In the genomic region with DNA sequence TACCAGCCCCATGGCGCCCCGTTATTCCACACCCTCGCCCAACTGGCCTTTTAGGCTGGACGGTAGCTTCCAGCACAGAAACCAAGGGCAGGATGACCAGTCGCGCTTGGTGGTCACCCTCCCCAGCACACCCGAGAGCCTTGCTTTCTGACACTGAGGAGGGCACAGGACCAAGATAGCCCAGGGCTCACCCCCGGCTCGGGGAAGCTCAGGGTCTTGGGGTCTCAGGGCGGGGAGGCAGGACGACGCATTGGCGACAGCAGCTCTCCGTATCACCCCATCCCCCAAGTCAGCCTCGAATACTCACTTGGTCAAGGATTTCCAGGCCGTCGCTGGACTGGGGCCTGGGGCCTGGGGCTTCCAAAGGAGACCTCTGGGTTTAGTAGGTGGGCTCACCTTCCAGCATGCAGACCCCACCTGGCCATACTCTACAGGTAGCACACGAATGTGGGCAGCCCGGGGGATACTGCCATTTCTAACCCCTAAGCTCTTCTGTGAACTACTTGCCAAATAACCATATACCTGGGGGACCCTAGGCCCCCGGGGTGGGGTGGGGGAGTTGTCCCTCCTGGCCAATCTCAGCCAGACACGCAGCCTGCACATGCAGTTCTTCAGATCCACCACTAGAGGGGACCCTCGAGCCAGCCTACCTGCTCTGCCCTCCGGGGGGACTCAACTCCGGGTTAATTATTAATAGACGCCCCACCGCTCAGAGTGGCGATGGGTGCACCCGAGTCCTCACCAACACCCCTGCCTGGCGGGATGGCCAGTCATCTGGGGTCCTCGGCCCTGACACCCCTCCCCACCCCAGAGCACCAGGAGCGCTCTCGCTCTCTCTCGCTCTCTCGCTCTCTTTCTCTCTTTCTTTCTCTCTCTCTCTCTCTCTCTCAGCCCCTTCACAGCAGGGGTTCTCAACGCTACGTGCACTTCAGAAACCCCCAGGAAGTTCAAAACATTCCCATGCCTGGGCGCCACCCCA, we compare ENCODE assay signal across 8 cellular contexts. TPM values are rescaled to one million over a fixed set of nuclear protein-coding genes. Genes with fewer than 3 reads are reported as not detected.
DNase-seq lines count a peak whose midpoint lies in the region; ATAC-seq, FAIRE-seq and TF ChIP-seq lines count a peak whose summit lies in the region.

No MANE protein-coding gene starts in this region.

- peak; percentile 67 for FAIRE-seq in GM19239 (lab: Jason Lieb, UNC)
- FAIRE-seq in pancreas (lab: Jason Lieb, UNC), result no peak

- H3K4me3 ChIP-seq in OCI-LY3 (ENCODE audit: low read length) (no peak overlapping the region), pancreas (peak overlapping the region in 3 of 4 donors; percentile 1 to 42 (median 37))

- TF ChIP-seq CTCF in OCI-LY3 (IDR thresholded peaks at IDR 0.05; ENCODE audit: low read depth, low read length) (peak; percentile 84), foreskin keratinocyte (conservative IDR thresholded peaks at IDR 0.05) (peak; percentile 87), pancreas (IDR thresholded peaks at IDR 0.05) (peak; percentile 98 to 100 (median 100))

- no peak overlapping the region for H3K27ac Mint-ChIP-seq in activated T-helper 1 cell treated with anti-CD3 and anti-CD28 coated beads, Interleukin-12 subunit alpha, Interleukin-12 subunit beta, Interleukin-2, Interleukin-4 antibody, amounts not matched to agents 30 ng/mL and 10 ng/mL and 1 ng/mL, durations not matched to agents 14 hours and 24 hours and 36 hours

- H3K4me2 ChIP-seq in OCI-LY3 (ENCODE audit: low read length), result peak overlapping the region; percentile 42

- H3K9me3 Mint-ChIP-seq in activated T-helper 1 cell treated with anti-CD3 and anti-CD28 coated beads, Interleukin-12 subunit alpha, Interleukin-12 subunit beta, Interleukin-2, Interleukin-4 antibody, amounts not matched to agents 30 ng/mL and 10 ng/mL and 1 ng/mL, durations not matched to agents 14 hours and 24 hours and 36 hours, result no peaks in the 10 kb centered on the region

- H3K9me3 ChIP-seq in OCI-LY3 (ENCODE audit: insufficient read depth, low read length) (no peaks in the 10 kb centered on the region), pancreas (no peaks in the 10 kb centered on the region)

- H3K27me3 Mint-ChIP-seq in activated T-helper 1 cell treated with anti-CD3 and anti-CD28 coated beads, Interleukin-12 subunit alpha, Interleukin-12 subunit beta, Interleukin-2, Interleukin-4 antibody, amounts not matched to agents 30 ng/mL and 10 ng/mL and 1 ng/mL, durations not matched to agents 14 hours and 24 hours and 36 hours (ENCODE audit: insufficient read depth), result peaks cover 1% of the 10 kb centered on the region

- no peak overlapping the region for H3K9ac ChIP-seq in OCI-LY3 (ENCODE audit: low read length)

- H3K36me3 ChIP-seq in OCI-LY3 (replicated peaks; ENCODE audit: low read depth, low read length), result peaks cover under 1% of the 10 kb centered on the region
- no peaks in the 10 kb centered on the region for H3K36me3 ChIP-seq in pancreas

- H2AFZ ChIP-seq in OCI-LY3 (ENCODE audit: low read depth, low read length), result no peak overlapping the region

- H4K20me1 ChIP-seq in OCI-LY3 (ENCODE audit: insufficient read depth, low read length), result no peaks in the 10 kb centered on the region

- no peak overlapping the region for H3K4me3 Mint-ChIP-seq in activated T-helper 1 cell treated with anti-CD3 and anti-CD28 coated beads, Interleukin-12 subunit alpha, Interleukin-12 subunit beta, Interleukin-2, Interleukin-4 antibody, amounts not matched to agents 30 ng/mL and 10 ng/mL and 1 ng/mL, durations not matched to agents 14 hours and 24 hours and 36 hours

- 33% methylated on average over 37 of the region's 37 CpGs for WGBS in pancreas, 2 donors

- ATAC-seq in foreskin keratinocyte, result no peak
- ATAC-seq in pancreas, result peak; percentile 41 to 72 (median 68)
- no peak for ATAC-seq in GM18511 (IDR thresholded peaks at IDR 0.05; ENCODE audit: unreplicated experiment)
- no peak for ATAC-seq in HG02588 (IDR thresholded peaks at IDR 0.05; ENCODE audit: unreplicated experiment)

- intact Hi-C loops in activated T-helper 1 cell treated with anti-CD3 and anti-CD28 coated beads, Interleukin-12 subunit alpha, Interleukin-12 subunit beta, Interleukin-2, Interleukin-4 antibody, amounts not matched to agents 30 ng/mL and 10 ng/mL and 1 ng/mL, durations not matched to agents 14 hours and 24 hours and 36 hours (cut with micrococcal nuclease), result loop anchor here (5.0 kb wide), 1 partner anchor 247 kb away; no protein-coding TSS in a partner anchor
- intact Hi-C loops in pancreas (cut with DNase I), result loop anchor here in 1 of 3 donors (10.0 kb wide), 1 partner anchor 69 kb away; no protein-coding TSS in a partner anchor

- DNase-seq in Ammon's horn (ENCODE audit: low spot score) (peak; percentile 51), GM19239 (ENCODE audit: insufficient read length, low spot score) (peak; percentile 96), foreskin keratinocyte (no peak), pancreas (peak; percentile 59 to 86 (median 74))
- peak; percentile 22 for DNase-seq in activated T-helper 1 cell treated with anti-CD3 and anti-CD28 coated beads, Interleukin-12 subunit alpha, Interleukin-12 subunit beta, Interleukin-2, Interleukin-4 antibody, amounts not matched to agents 30 ng/mL and 10 ng/mL and 1 ng/mL, durations not matched to agents 14 hours and 24 hours and 36 hours (ENCODE audit: low spot score)

- H3K27me3 ChIP-seq in OCI-LY3 (ENCODE audit: low read depth, low read length) (no peaks in the 10 kb centered on the region), foreskin keratinocyte (no peaks in the 10 kb centered on the region), pancreas (no peaks in the 10 kb centered on the region)

- H3K4me1 Mint-ChIP-seq in activated T-helper 1 cell treated with anti-CD3 and anti-CD28 coated beads, Interleukin-12 subunit alpha, Interleukin-12 subunit beta, Interleukin-2, Interleukin-4 antibody, amounts not matched to agents 30 ng/mL and 10 ng/mL and 1 ng/mL, durations not matched to agents 14 hours and 24 hours and 36 hours (ENCODE audit: low read depth), result no peaks in the 10 kb centered on the region

- H3K36me3 Mint-ChIP-seq in activated T-helper 1 cell treated with anti-CD3 and anti-CD28 coated beads, Interleukin-12 subunit alpha, Interleukin-12 subunit beta, Interleukin-2, Interleukin-4 antibody, amounts not matched to agents 30 ng/mL and 10 ng/mL and 1 ng/mL, durations not matched to agents 14 hours and 24 hours and 36 hours (ENCODE audit: low read depth), result no peaks in the 10 kb centered on the region

- H3K27ac ChIP-seq in OCI-LY3 (ENCODE audit: low read length), result no peak overlapping the region
- no peak overlapping the region for H3K27ac ChIP-seq in foreskin keratinocyte
- H3K27ac ChIP-seq in pancreas, result peak overlapping the region in 1 of 4 donors; percentile 2

- H3K79me2 ChIP-seq in OCI-LY3 (ENCODE audit: low read length), result no peaks in the 10 kb centered on the region

- H3K4me1 ChIP-seq in OCI-LY3 (ENCODE audit: low read length) (peaks cover 5% of the 10 kb centered on the region; the same call in 1 of the 2 replicates), foreskin keratinocyte (no peaks in the 10 kb centered on the region), pancreas (peaks cover 0 to 5% (median 5%) of the 10 kb centered on the region in 3 donors)

RNA-seq across cellular contexts. Expression of a gene that starts 30.0 kb away (rescaled TPM):
- total RNA-seq in activated T-helper 1 cell treated with anti-CD3 and anti-CD28 coated beads, Interleukin-12 subunit alpha, Interleukin-12 subunit beta, Interleukin-2, Interleukin-4 antibody, amounts not matched to agents 30 ng/mL and 10 ng/mL and 1 ng/mL, durations not matched to agents 14 hours and 24 hours and 36 hours, result 1.8 and 1.9 TPM in 2 replicates
- total RNA-seq in foreskin keratinocyte (19.3 and 22.4 TPM in 2 replicates), pancreas (10 to 100 TPM; 17.1 to 31.4 (median 22.6) TPM)
- polyA plus RNA-seq in foreskin keratinocyte (5.5 and 5.9 TPM in 2 replicates), pancreas (10 to 100 TPM in 1 of 2 donors, 1 to 10 TPM in 1; 4.9 to 14.9 TPM)

RNA-seq across cellular contexts. Expression of a gene that starts 30.8 kb away (rescaled TPM):
- total RNA-seq in activated T-helper 1 cell treated with anti-CD3 and anti-CD28 coated beads, Interleukin-12 subunit alpha, Interleukin-12 subunit beta, Interleukin-2, Interleukin-4 antibody, amounts not matched to agents 30 ng/mL and 10 ng/mL and 1 ng/mL, durations not matched to agents 14 hours and 24 hours and 36 hours, result 0.15 and 0.16 TPM in 2 replicates
- total RNA-seq in foreskin keratinocyte, result 1.3 and 2.1 TPM in 2 replicates
- polyA plus RNA-seq in foreskin keratinocyte, result 0.52 and 1.0 TPM in 2 replicates
- total RNA-seq in pancreas, result 1 to 10 TPM; 1.9 to 6.2 (median 3.1) TPM
- 10 to 100 TPM in 1 of 2 donors, 1 to 10 TPM in 1; 3.5 to 12.3 TPM for polyA plus RNA-seq in pancreas

Comparison
In these comparisons a context has a peak if more than half of its experiments do, and no peak if none do; other contexts are left out.
1. DNase-seq: peak in Ammon's horn (single experiment), GM19239 (single experiment), activated T-helper 1 cell treated with anti-CD3 and anti-CD28 coated beads, Interleukin-12 subunit alpha, Interleukin-12 subunit beta, Interleukin-2, Interleukin-4 antibody, amounts not matched to agents 30 ng/mL and 10 ng/mL and 1 ng/mL, durations not matched to agents 14 hours and 24 hours and 36 hours (single experiment) and pancreas (6 of 6); none in foreskin keratinocyte (0 of 2).
2. ATAC-seq: peak in pancreas (4 of 4); none in foreskin keratinocyte (single experiment), GM18511 (single experiment) and HG02588 (single experiment).
3. Peak in every context shown above with its lines, with median percentiles within 50 percentile points of each other: CTCF ChIP-seq.